31 cellular contexts compared by ENCODE assay signal in genomic region chr9:100221538-100221937, GRCh38.
"Had no signal": no experiment of that assay in that cellular context is flagged by ENCODE, and none has a peak within 500 bp of the region (broad histone marks: within the 10 kb centered on the region; RNA-seq: fewer than 3 reads in every experiment).

No MANE protein-coding gene starts in this region.

- ATAC-seq: activated CD8-positive, alpha-beta memory T cell treated with anti-CD3 and anti-CD28 coated beads, Interleukin-2, amount 10 ng/mL, durations not matched to agents 7 days and 5 days; body of pancreas; PC-3; Right ventricle myocardium inferior had no signal

- H3K4me1 ChIP-seq: body of pancreas, breast epithelium, Peyer's patch had no signal

- H3K9me3 ChIP-seq: body of pancreas, breast epithelium, Peyer's patch had no signal

- DNase-seq: activated CD4-positive, alpha-beta memory T cell treated with anti-CD3 and anti-CD28 coated beads, Interleukin-2, amount 10 ng/mL, durations not matched to agents 7 days and 5 days; activated CD4-positive, alpha-beta T cell treated with anti-CD3 and anti-CD28 coated beads for 1 hour; activated CD4-positive, alpha-beta T cell treated with anti-CD3 and anti-CD28 coated beads for 48 hours; activated CD4-positive, CD25-positive, alpha-beta regulatory T cell; activated CD8-positive, alpha-beta memory T cell treated with anti-CD3 and anti-CD28 coated beads for 24 hours; activated CD8-positive, alpha-beta memory T cell treated with anti-CD3 and anti-CD28 coated beads, Interleukin-2, amount 10 ng/mL, durations not matched to agents 7 days and 5 days; activated CD8-positive, alpha-beta memory T cell treated with anti-CD3 and anti-CD28 coated beads, Interleukin-2, amount 50 U/mL, for 48 hours; activated effector memory CD4-positive, alpha-beta T cell treated with Interleukin-2 at 50 U/mL for 16 hours; activated naive CD4-positive, alpha-beta T cell; activated naive CD4-positive, alpha-beta T cell treated with anti-CD3 and anti-CD28 coated beads, Interleukin-2, amount 50 U/mL, for 16 hours; activated naive CD8-positive, alpha-beta T cell treated with anti-CD3 and anti-CD28 coated beads for 36 hours; activated T-cell treated with anti-CD3 and anti-CD28 coated beads, Interleukin-2, amount 50 U/mL, for 48 hours; amniotic stem cell; aorta; body of pancreas; KG1; NCI-H1048; NCI-H1436 treated with DMSO at 0.1 percent for 48 hours; NCI-H1694 treated with DMSO at 0.1 percent for 48 hours; NCI-H510A; NCI-H526; NK-92 treated with Interleukin-12 subunit alpha and Interleukin-12 subunit beta, amount 100 ng/mL, for 24 hours; PC-3; Peyer's patch; SIG-M5; T1000; WERI-Rb-1 had no signal

- H3K36me3 ChIP-seq: breast epithelium, WERI-Rb-1 had no signal

- H3K27ac ChIP-seq: body of pancreas, breast epithelium, Peyer's patch, RWPE1, SK-N-MC, WERI-Rb-1 had no signal

- H3K27me3 ChIP-seq: body of pancreas, breast epithelium, Peyer's patch had no signal

- H3K4me3 ChIP-seq: body of pancreas, breast epithelium, Peyer's patch, SK-N-MC had no signal
